ENCODE assay signal across 34 cellular contexts in genomic region chr6:168508903-168509302, GRCh38.
"Had no signal": no experiment of that assay in that cellular context is flagged by ENCODE, and none has a peak within 500 bp of the region (broad histone marks: within the 10 kb centered on the region; RNA-seq: fewer than 3 reads in every experiment).

No MANE protein-coding gene starts in this region.

- H3K4me3 ChIP-seq: MG63 had no signal

- H3K27ac ChIP-seq: KMS-11 had no signal

- H3K9ac ChIP-seq: KMS-11 had no signal

- H3K27me3 ChIP-seq: MG63 had no signal

- H3K36me3 ChIP-seq: MG63 had no signal

- DNase-seq: Karpas-422, Kasumi-1, KG1, MG63, MM.1S, MV-4-11, NCI-H1048, NCI-H1092, NCI-H1092 treated with DMSO at 0.1 percent for 48 hours, NCI-H1105, NCI-H1105 treated with DMSO at 0.1 percent for 48 hours, NCI-H1417, NCI-H1417 treated with DMSO at 0.1 percent for 48 hours, NCI-H1436, NCI-H1436 treated with DMSO at 0.1 percent for 48 hours, NCI-H146, NCI-H1694, NCI-H1694 treated with DMSO at 0.1 percent for 48 hours, NCI-H187, NCI-H187 treated with DMSO at 0.1 percent for 48 hours, NCI-H1930, NCI-H2029, NCI-H2029 treated with DMSO at 0.1 percent for 48 hours, NCI-H2081, NCI-H2081 treated with DMSO at 0.1 percent for 48 hours, NCI-H2107, NCI-H2171, NCI-H2171 treated with DMSO at 0.1 percent for 48 hours, NCI-H2227 treated with DMSO at 0.1 percent for 48 hours, NCI-H226, NCI-H345, NCI-H446, NCI-H446 treated with DMSO at 0.1 percent for 48 hours had no signal

- H3K9me3 ChIP-seq: MG63 had no signal
